In genomic region chr2:112812318-112813042, GRCh38 we compare ENCODE assay signal across 10 cellular contexts. TPM values are rescaled to one million over a fixed set of nuclear protein-coding genes. Genes with fewer than 3 reads are reported as not detected.
DNase-seq lines count a peak whose midpoint lies in the region; ATAC-seq and TF ChIP-seq lines count a peak whose summit lies in the region.
"Had no signal": no experiment of that assay in that cellular context is flagged by ENCODE, and none has a peak within 500 bp of the region (broad histone marks: within the 10 kb centered on the region; RNA-seq: fewer than 3 reads in every experiment).

No MANE protein-coding gene starts in this region.

- peaks cover 2% of the 10 kb centered on the region for H3K36me3 Mint-ChIP-seq in stimulated activated naive CD8-positive, alpha-beta T cell treated with anti-CD3 and anti-CD28 coated beads, Interleukin-15, Interleukin-2, amounts not matched to agents 100 ng/mL and 50 ng/mL, for 24 hours (ENCODE audit: low read depth)

- H2AFZ ChIP-seq in OCI-LY3 (ENCODE audit: low read depth, low read length) (peak overlapping the region; percentile 62; the same call in 1 of the 2 replicates), PC-9 (no peak overlapping the region)

- no peaks in the 10 kb centered on the region for H3F3A ChIP-seq in PC-9 (ENCODE audit: insufficient read depth, low read depth)

- H3K4me3 ChIP-seq in OCI-LY3 (ENCODE audit: low read length) (peak overlapping the region; percentile 31), PC-9 (no peak overlapping the region)

- peak overlapping the region; percentile 65 for H3K27ac Mint-ChIP-seq in stimulated activated naive CD8-positive, alpha-beta T cell treated with anti-CD3 and anti-CD28 coated beads, Interleukin-15, Interleukin-2, amounts not matched to agents 100 ng/mL and 50 ng/mL, for 24 hours

- no TSS peak for BruUV-seq in PC-9 (replicated peaks; lab: Mats Ljungman, UMichigan)

- H3K9me3 ChIP-seq in OCI-LY3 (ENCODE audit: insufficient read depth, low read length) (peaks cover 1% of the 10 kb centered on the region), PC-9 (ENCODE audit: insufficient read depth, low read depth) (peaks cover 2% of the 10 kb centered on the region; the same call in 1 of the 2 replicates)

- H3K9me2 ChIP-seq in PC-9 (ENCODE audit: insufficient read depth), result no peaks in the 10 kb centered on the region

- no peak for TF ChIP-seq CTCF in OCI-LY3 (IDR thresholded peaks at IDR 0.05; ENCODE audit: low read depth, low read length)
- no peak for TF ChIP-seq CTCF in PC-9 (conservative IDR thresholded peaks at IDR 0.05)

- H3K9ac ChIP-seq in OCI-LY3 (ENCODE audit: low read length), result peak overlapping the region; percentile 33; the same call in 1 of the 2 replicates

- peak overlapping the region; percentile 70 for H3K4me2 ChIP-seq in OCI-LY3 (ENCODE audit: low read length)
- no peak overlapping the region for H3K4me2 ChIP-seq in PC-9

- H3K4me3 Mint-ChIP-seq in stimulated activated naive CD8-positive, alpha-beta T cell treated with anti-CD3 and anti-CD28 coated beads, Interleukin-15, Interleukin-2, amounts not matched to agents 100 ng/mL and 50 ng/mL, for 24 hours, result no peak overlapping the region

- H4K20me1 ChIP-seq in OCI-LY3 (ENCODE audit: insufficient read depth, low read length) (no peaks in the 10 kb centered on the region), PC-9 (ENCODE audit: insufficient read depth) (no peaks in the 10 kb centered on the region)

- POLR2A ChIA-PET in PC-9 (lab: Charles Lee; ENCODE audit: unreplicated experiment), result no interaction called here

- no peak for DNase-seq in stimulated activated naive CD8-positive, alpha-beta T cell treated with anti-CD3 and anti-CD28 coated beads, Interleukin-15, Interleukin-2, amounts not matched to agents 100 U/mL and 50 U/mL, for 24 hours
- DNase-seq in epithelial cell of prostate (ENCODE audit: low read depth, low spot score) (no peak), SIG-M5 (lab: John Stamatoyannopoulos, UW) (no peak), OCI-M2 (lab: John Stamatoyannopoulos, UW; ENCODE audit: unreplicated experiment) (no peak), PC-9 (no peak), SKM-1 (lab: John Stamatoyannopoulos, UW; ENCODE audit: unreplicated experiment) (no peak)
- DNase-seq: Caco-2, RPMI8226 had no signal

- no peaks in the 10 kb centered on the region for H3K27me3 Mint-ChIP-seq in stimulated activated naive CD8-positive, alpha-beta T cell treated with anti-CD3 and anti-CD28 coated beads, Interleukin-15, Interleukin-2, amounts not matched to agents 100 ng/mL and 50 ng/mL, for 24 hours

- ATAC-seq in stimulated activated naive CD8-positive, alpha-beta T cell treated with anti-CD3 and anti-CD28 coated beads, Interleukin-15, Interleukin-2, amounts not matched to agents 100 U/mL and 50 U/mL, for 24 hours, result no peak

- intact Hi-C loops in PC-9 (cut with micrococcal nuclease; ENCODE audit: unreplicated experiment), result no loop called here

- CTCF ChIA-PET in PC-9 (lab: Charles Lee), result no interaction called here

- peaks cover 7% of the 10 kb centered on the region for H3K9me3 Mint-ChIP-seq in stimulated activated naive CD8-positive, alpha-beta T cell treated with anti-CD3 and anti-CD28 coated beads, Interleukin-15, Interleukin-2, amounts not matched to agents 100 ng/mL and 50 ng/mL, for 24 hours

- H3K4me1 Mint-ChIP-seq in stimulated activated naive CD8-positive, alpha-beta T cell treated with anti-CD3 and anti-CD28 coated beads, Interleukin-15, Interleukin-2, amounts not matched to agents 100 ng/mL and 50 ng/mL, for 24 hours (ENCODE audit: low read depth), result peaks cover 26% of the 10 kb centered on the region

- H3K79me2 ChIP-seq in OCI-LY3 (ENCODE audit: low read length), result no peaks in the 10 kb centered on the region
- no peaks in the 10 kb centered on the region for H3K79me2 ChIP-seq in PC-9 (ENCODE audit: low read depth)

- H3K27ac ChIP-seq in OCI-LY3 (ENCODE audit: low read length) (peak overlapping the region; percentile 24; the same call in 1 of the 2 replicates), epithelial cell of prostate (peak overlapping the region; percentile 99), PC-9 (no peak overlapping the region)

- H3K27me3 ChIP-seq in OCI-LY3 (ENCODE audit: low read depth, low read length) (no peaks in the 10 kb centered on the region), PC-9 (ENCODE audit: insufficient read depth, low read depth) (no peaks in the 10 kb centered on the region)

- no peaks in the 10 kb centered on the region for H3K36me3 ChIP-seq in OCI-LY3 (replicated peaks; ENCODE audit: low read depth, low read length)
- H3K36me3 ChIP-seq in PC-9 (ENCODE audit: low read depth), result no peaks in the 10 kb centered on the region

- H3K4me1 ChIP-seq in OCI-LY3 (ENCODE audit: low read length) (peaks cover 21% of the 10 kb centered on the region), PC-9 (replicated peaks; ENCODE audit: insufficient read depth) (no peaks in the 10 kb centered on the region)

RNA-seq across cellular contexts. Expression of gene IL1B, which starts 24.1 kb away (rescaled TPM):
- 1.4 TPM in 2 replicates for total RNA-seq in PC-9 (2021)

RNA-seq across cellular contexts. Expression of gene IL1A, which starts 28.2 kb away (rescaled TPM):
- 0.55 TPM in 2 replicates for total RNA-seq in PC-9 (2021)
- total RNA-seq: Caco-2 had no signal

RNA-seq across cellular contexts. Expression of gene CKAP2L, which starts 48.1 kb away (rescaled TPM):
- 17.7 and 28.7 TPM in 2 replicates for total RNA-seq in PC-9 (2021)
